In genomic region chr9:136088939-136089696, GRCh38 we compare ENCODE assay signal across 9 cellular contexts. TPM values are rescaled to one million over a fixed set of nuclear protein-coding genes. Genes with fewer than 3 reads are reported as not detected.
A peak's percentile ranks its signal among the peaks of the same experiment; 100 is the strongest.
DNase-seq lines count a peak whose midpoint lies in the region; ATAC-seq and TF ChIP-seq lines count a peak whose summit lies in the region.
"Had no signal": no experiment of that assay in that cellular context is flagged by ENCODE, and none has a peak within 500 bp of the region (broad histone marks: within the 10 kb centered on the region; RNA-seq: fewer than 3 reads in every experiment).

No MANE protein-coding gene starts in this region.

- no TSS peak for BruUV-seq in OCI-LY7 (replicated peaks; lab: Mats Ljungman, UMichigan)

- H3K9me3 Mint-ChIP-seq in activated CD4-positive, alpha-beta T cell treated with anti-CD3 and anti-CD28 coated beads for 36 hours (ENCODE audit: low read depth) = no peaks in the 10 kb centered on the region

- H3K36me3 ChIP-seq in OCI-LY7 (ENCODE audit: insufficient read depth, low read length) (no peaks in the 10 kb centered on the region), left ventricle myocardium inferior (peaks cover 5% of the 10 kb centered on the region), suprapubic skin (no peaks in the 10 kb centered on the region)

- no peak overlapping the region for H3K4me3 Mint-ChIP-seq in activated CD4-positive, alpha-beta T cell treated with anti-CD3 and anti-CD28 coated beads for 36 hours

- H3K27me3 ChIP-seq in left ventricle myocardium inferior (ENCODE audit: low read depth) (no peaks in the 10 kb centered on the region), suprapubic skin (no peaks in the 10 kb centered on the region)

- intact Hi-C loops in activated CD4-positive, alpha-beta T cell treated with anti-CD3 and anti-CD28 coated beads for 36 hours (cut with DNase I, micrococcal nuclease) = loop anchor here (1.0 kb wide), 1 partner anchor 34 kb away; no protein-coding TSS in a partner anchor
- intact Hi-C loops in OCI-LY7 (cut with micrococcal nuclease; ENCODE audit: unreplicated experiment) (loop anchor here (1.0 to 2.0 kb wide), 3 partner anchors 30 to 49 kb away; partner anchors contain the start of gene TMEM250), left ventricle myocardium inferior (cut with micrococcal nuclease) (no loop called here)

- DNase-seq in activated CD4-positive, alpha-beta T cell treated with anti-CD3 and anti-CD28 coated beads for 36 hours = no peak
- DNase-seq in activated CD4-positive, alpha-beta T cell treated with anti-CD3 and anti-CD28 coated beads, Interleukin-2, amount 50 U/mL, for 1 hour = no peak
- DNase-seq in OCI-LY7 (ENCODE audit: low spot score) (no peak), left ventricle myocardium inferior (no peak), suprapubic skin (ENCODE audit: low spot score in 2 of 2) (peak in 1 of 2 donors; percentile 61), NK-92 (lab: John Stamatoyannopoulos, UW; ENCODE audit: unreplicated experiment) (no peak), inferior parietal cortex (ENCODE audit: extremely low spot score) (no peak), NCI-H1092 treated with DMSO at 0.1 percent for 48 hours (lab: John Stamatoyannopoulos, UW) (no peak)

- H3K4me1 ChIP-seq in OCI-LY7 (ENCODE audit: insufficient read depth, low read length, poor library complexity, severe bottlenecking) (peaks cover 14% of the 10 kb centered on the region), left ventricle myocardium inferior (peaks cover 100% of the 10 kb centered on the region), suprapubic skin (peaks cover 76% of the 10 kb centered on the region)

- H3K79me2 ChIP-seq in OCI-LY7 (ENCODE audit: insufficient read depth, low read depth, low read length) = no peaks in the 10 kb centered on the region

- peak overlapping the region; percentile 56 for H2AFZ ChIP-seq in OCI-LY7 (ENCODE audit: low read length)

- H4K20me1 ChIP-seq in OCI-LY7 (ENCODE audit: insufficient read depth, low read length) = no peaks in the 10 kb centered on the region

- H3K36me3 Mint-ChIP-seq in activated CD4-positive, alpha-beta T cell treated with anti-CD3 and anti-CD28 coated beads for 36 hours (ENCODE audit: low read depth) = no peaks in the 10 kb centered on the region

- POLR2A ChIA-PET in activated CD4-positive, alpha-beta T cell treated with anti-CD3 and anti-CD28 coated beads for 36 hours (lab: Charles Lee) = no interaction called here
- POLR2A ChIA-PET in OCI-LY7 (lab: Charles Lee) = interaction anchor here (0.7 kb wide), 1 partner anchor 34 kb away, joined by 3 read pairs; no protein-coding TSS in a partner anchor

- H3K4me1 Mint-ChIP-seq in activated CD4-positive, alpha-beta T cell treated with anti-CD3 and anti-CD28 coated beads for 36 hours = peaks cover 9% of the 10 kb centered on the region

- peak overlapping the region; percentile 38 for H3K4me2 ChIP-seq in OCI-LY7 (ENCODE audit: low read length)

- no peak for TF ChIP-seq EP300 in suprapubic skin (IDR thresholded peaks at IDR 0.05)

- no peak overlapping the region for H3K27ac Mint-ChIP-seq in activated CD4-positive, alpha-beta T cell treated with anti-CD3 and anti-CD28 coated beads for 36 hours

- no peaks in the 10 kb centered on the region for H3K27me3 Mint-ChIP-seq in activated CD4-positive, alpha-beta T cell treated with anti-CD3 and anti-CD28 coated beads for 36 hours

- CTCF ChIA-PET in activated CD4-positive, alpha-beta T cell treated with anti-CD3 and anti-CD28 coated beads for 36 hours (lab: Charles Lee) = interaction anchor here (0.7 to 2.1 kb wide), 3 partner anchors 13 to 389 kb away, joined by 4 to 26 read pairs (median 4); no protein-coding TSS in a partner anchor
- CTCF ChIA-PET in OCI-LY7 (lab: Charles Lee; ENCODE audit: unreplicated experiment) = no interaction called here

- TF ChIP-seq CTCF in OCI-LY7 (conservative IDR thresholded peaks at IDR 0.05; ENCODE audit: low read length) (no peak), left ventricle myocardium inferior (IDR thresholded peaks at IDR 0.05; ENCODE audit: borderline replicate concordance) (no peak), suprapubic skin (IDR thresholded peaks at IDR 0.05) (no peak)

- H3K9me2 ChIP-seq in OCI-LY7 (ENCODE audit: insufficient read depth, low read length) = no peaks in the 10 kb centered on the region

- H3K4me3 ChIP-seq in OCI-LY7 (ENCODE audit: low read depth, low read length, poor library complexity, severe bottlenecking) (no peak overlapping the region), left ventricle myocardium inferior (peak overlapping the region; percentile 32), suprapubic skin (peak overlapping the region; percentile 20)

- H3K9me3 ChIP-seq in OCI-LY7 (ENCODE audit: low read length) (no peaks in the 10 kb centered on the region), left ventricle myocardium inferior (replicated peaks) (no peaks in the 10 kb centered on the region), suprapubic skin (no peaks in the 10 kb centered on the region)

- WGBS in suprapubic skin = 64% methylated on average over 13 of the region's 22 CpGs

- ATAC-seq in activated CD4-positive, alpha-beta T cell treated with anti-CD3 and anti-CD28 coated beads for 36 hours = peak; percentile 34
- ATAC-seq: PC-3 had no signal

- H3K27ac ChIP-seq in OCI-LY7 (ENCODE audit: low read depth, low read length, poor library complexity, severe bottlenecking) (no peak overlapping the region), left ventricle myocardium inferior (replicated peaks) (peak overlapping the region; percentile 99), suprapubic skin (no peak overlapping the region)

- no peak for TF ChIP-seq POLR2A in suprapubic skin (IDR thresholded peaks at IDR 0.05)

RNA-seq across cellular contexts. Expression of gene NACC2, which starts 6.0 kb away (rescaled TPM):
- 1 to 10 TPM; 4.2 to 5.2 TPM for total RNA-seq in activated CD4-positive, alpha-beta T cell treated with anti-CD3 and anti-CD28 coated beads for 36 hours
- 0.21 and 0.38 TPM in 2 replicates for total RNA-seq in OCI-LY7 (2014; rRNA removed; shearing (Covaris generic))
- 0.63 and 0.72 TPM in 2 replicates for total RNA-seq in OCI-LY7 (2022)
- 29.5 TPM for total RNA-seq in left ventricle myocardium inferior
- 10 to 100 TPM; 12.1 to 14.9 (median 13.7) TPM for total RNA-seq in suprapubic skin

RNA-seq across cellular contexts. Expression of gene TMEM250, which starts 29.6 kb away (rescaled TPM):
- total RNA-seq in activated CD4-positive, alpha-beta T cell treated with anti-CD3 and anti-CD28 coated beads for 36 hours = 10 to 100 TPM; 25.4 to 28.8 TPM
- 38.4 and 51.0 TPM in 2 replicates for total RNA-seq in OCI-LY7 (2014; rRNA removed; shearing (Covaris generic))
- total RNA-seq in OCI-LY7 (2022) (50.5 and 53.8 TPM in 2 replicates), left ventricle myocardium inferior (15.1 TPM), suprapubic skin (10 to 100 TPM; 37.0 to 66.9 (median 57.8) TPM)
